Comparison of ENCODE assay signal across 8 cellular contexts in genomic region chrX:10617964-10618342, GRCh38. TPM values are rescaled to one million over a fixed set of nuclear protein-coding genes. Genes with fewer than 3 reads are reported as not detected.
DNase-seq lines count a peak whose midpoint lies in the region; ATAC-seq and TF ChIP-seq lines count a peak whose summit lies in the region.

No MANE protein-coding gene starts in this region.

- H3K36me3 ChIP-seq in ES-I3 (ENCODE audit: insufficient read depth, low read length) (no peaks in the 10 kb centered on the region), endodermal cell (ENCODE audit: control insufficient read depth, insufficient read depth, low read length) (no peaks in the 10 kb centered on the region), neuron (ENCODE audit: insufficient read depth, low read length) (no peaks in the 10 kb centered on the region)

- H3K9me3 Mint-ChIP-seq in endodermal cell: peaks cover 64% of the 10 kb centered on the region

- peak overlapping the region; percentile 84 for H3K9ac ChIP-seq in ES-I3 (ENCODE audit: low read depth, low read length)
- H3K9ac ChIP-seq in endodermal cell (ENCODE audit: extremely low read depth, low read length, poor library complexity, severe bottlenecking): peak overlapping the region; percentile 2

- H3K9me3 ChIP-seq in ES-I3 (ENCODE audit: control insufficient read depth, insufficient read depth, low read length) (no peaks in the 10 kb centered on the region), endodermal cell (ENCODE audit: control insufficient read depth, low read length) (no peaks in the 10 kb centered on the region), neuron (ENCODE audit: low read length) (no peaks in the 10 kb centered on the region)

- H3K27ac Mint-ChIP-seq in endodermal cell: no peak overlapping the region

- peaks cover 34% of the 10 kb centered on the region for H3K4me1 Mint-ChIP-seq in endodermal cell

- H3K27me3 ChIP-seq in endodermal cell (ENCODE audit: control insufficient read depth, insufficient read depth, low read length, poor library complexity, severe bottlenecking) (no peaks in the 10 kb centered on the region), neuron (ENCODE audit: insufficient read depth, low read length) (no peaks in the 10 kb centered on the region)

- H3K27me3 Mint-ChIP-seq in endodermal cell (ENCODE audit: insufficient read depth): peaks cover 10% of the 10 kb centered on the region

- WGBS in endodermal cell (ENCODE audit: insufficient coverage in 1 of 2, insufficient read length in 1 of 2), 2 experiments: 48% methylated on average over 3 of the region's 3 CpGs; no CpG with 5 or more reads in 1 of the 2 experiments

- peak overlapping the region; percentile 86 for H3K4me3 ChIP-seq in endodermal cell (ENCODE audit: low read length)
- peak overlapping the region; percentile 75 for H3K4me3 ChIP-seq in neuron (ENCODE audit: low read length)

- peak overlapping the region; percentile 36 for H3K27ac ChIP-seq in endodermal cell (ENCODE audit: low read depth, low read length)

- H2AFZ ChIP-seq in neuron (ENCODE audit: low read depth, low read length): no peak overlapping the region

- ATAC-seq in GM19035 (IDR thresholded peaks at IDR 0.05; ENCODE audit: unreplicated experiment) (no peak), HG02884 (IDR thresholded peaks at IDR 0.05; ENCODE audit: unreplicated experiment) (no peak)

- H3K36me3 Mint-ChIP-seq in endodermal cell (ENCODE audit: low read depth): no peaks in the 10 kb centered on the region

- H3K4me3 Mint-ChIP-seq in endodermal cell: peak overlapping the region; percentile 73

- peak; percentile 74 to 83 for DNase-seq in NCI-H526 (lab: John Stamatoyannopoulos, UW)
- no peak for DNase-seq in endodermal cell
- no peak for DNase-seq in retina
- no peak for DNase-seq in NCI-H1105 (lab: John Stamatoyannopoulos, UW)

- TF ChIP-seq CTCF in endodermal cell (conservative IDR thresholded peaks at IDR 0.05): no peak

- H3K4me1 ChIP-seq in ES-I3 (ENCODE audit: insufficient read depth, low read length): peaks cover 45% of the 10 kb centered on the region
- peaks cover 6% of the 10 kb centered on the region for H3K4me1 ChIP-seq in endodermal cell (ENCODE audit: control insufficient read depth, insufficient read depth, low read length)
- H3K4me1 ChIP-seq in neuron (ENCODE audit: insufficient read depth, low read length): peaks cover 35% of the 10 kb centered on the region

RNA-seq across cellular contexts. Expression of gene MID1, which starts 2.4 kb away (rescaled TPM):
- total RNA-seq in endodermal cell: 10 to 100 TPM; 23.5 to 24.9 TPM
- polyA plus RNA-seq in endodermal cell (2013, experiment 1 of 2): 57.7 TPM
- 50.3 TPM for polyA plus RNA-seq in endodermal cell (2013, experiment 2 of 2)

Comparison
In these comparisons a context has a peak if more than half of its experiments do, and no peak if none do; other contexts are left out.
1. DNase-seq: peak in NCI-H526 (2 of 2); none in endodermal cell (single experiment), retina (single experiment) and NCI-H1105 (single experiment).